ENCODE assay signal across 24 cellular contexts in genomic region chr9:123127512-123128075, GRCh38.
"Had no signal": no experiment of that assay in that cellular context is flagged by ENCODE, and none has a peak within 500 bp of the region (broad histone marks: within the 10 kb centered on the region; RNA-seq: fewer than 3 reads in every experiment).

No MANE protein-coding gene starts in this region.

- FAIRE-seq: bronchial epithelial cell, kidney had no signal

- H3K27ac ChIP-seq: coronary artery, esophagus squamous epithelium, neural progenitor cell, right lobe of liver, skin epidermis, transverse colon, uterus had no signal

- ATAC-seq: naive thymus-derived CD8-positive, alpha-beta T cell; right lobe of liver; stimulated activated effector memory CD8-positive, alpha-beta T cell treated with anti-CD3 and anti-CD28 coated beads, Interleukin-12 subunit alpha, Interleukin-12 subunit beta, amount 100 ng/mL, for 72 hours had no signal

- H3K4me3 ChIP-seq: coronary artery, esophagus squamous epithelium, lung, neural progenitor cell, right lobe of liver, skin epidermis, transverse colon, uterus had no signal

- H3K9me3 ChIP-seq: esophagus squamous epithelium, right lobe of liver, transverse colon, uterus had no signal

- H3K4me2 ChIP-seq: neural progenitor cell had no signal

- H3K27me3 ChIP-seq: esophagus squamous epithelium, neural progenitor cell, right lobe of liver, transverse colon, uterus had no signal

- H3K36me3 ChIP-seq: right lobe of liver, uterus had no signal

- H3K9ac ChIP-seq: neural progenitor cell had no signal

- H2AFZ ChIP-seq: neural progenitor cell had no signal

- H3K4me1 ChIP-seq: esophagus squamous epithelium, transverse colon, uterus had no signal

- DNase-seq: activated CD4-positive, alpha-beta memory T cell treated with anti-CD3 and anti-CD28 coated beads for 36 hours; activated CD4-positive, alpha-beta T cell treated with anti-CD3 and anti-CD28 coated beads for 4 hours; activated CD4-positive, CD25-positive, alpha-beta regulatory T cell; activated naive CD4-positive, alpha-beta T cell treated with Interleukin-2 at 50 U/mL for 16 hours; activated naive CD8-positive, alpha-beta T cell treated with anti-CD3 and anti-CD28 coated beads for 36 hours; activated T-cell treated with anti-CD3 and anti-CD28 coated beads, Interleukin-2, amount 50 U/mL, for 48 hours; amygdala; cerebellar nuclear complex; endodermal cell; esophagus squamous epithelium; kidney; naive thymus-derived CD8-positive, alpha-beta T cell; posterior cingulate gyrus; right lobe of liver; stimulated activated CD4-positive, alpha-beta T cell treated with anti-CD3 and anti-CD28 coated beads, Interleukin-2, amount 100 ng/mL, for 24 hours; T1000; transverse colon; uterus had no signal
